Comparison of ENCODE assay signal across 1 cellular context in genomic region chr1:36822648-36823047, GRCh38.
TF ChIP-seq lines count a peak whose summit lies in the region.

No MANE protein-coding gene starts in this region.

TF ChIP-seq in H1, 55 proteins besides CTCF, POLR2A, EP300 and RAD21:
- TF ChIP-seq TCF12 (IDR thresholded peaks at IDR 0.05; ENCODE audit: low read depth, low read length): no peak
